Comparison of ENCODE assay signal across 8 cellular contexts in the genomic region with DNA sequence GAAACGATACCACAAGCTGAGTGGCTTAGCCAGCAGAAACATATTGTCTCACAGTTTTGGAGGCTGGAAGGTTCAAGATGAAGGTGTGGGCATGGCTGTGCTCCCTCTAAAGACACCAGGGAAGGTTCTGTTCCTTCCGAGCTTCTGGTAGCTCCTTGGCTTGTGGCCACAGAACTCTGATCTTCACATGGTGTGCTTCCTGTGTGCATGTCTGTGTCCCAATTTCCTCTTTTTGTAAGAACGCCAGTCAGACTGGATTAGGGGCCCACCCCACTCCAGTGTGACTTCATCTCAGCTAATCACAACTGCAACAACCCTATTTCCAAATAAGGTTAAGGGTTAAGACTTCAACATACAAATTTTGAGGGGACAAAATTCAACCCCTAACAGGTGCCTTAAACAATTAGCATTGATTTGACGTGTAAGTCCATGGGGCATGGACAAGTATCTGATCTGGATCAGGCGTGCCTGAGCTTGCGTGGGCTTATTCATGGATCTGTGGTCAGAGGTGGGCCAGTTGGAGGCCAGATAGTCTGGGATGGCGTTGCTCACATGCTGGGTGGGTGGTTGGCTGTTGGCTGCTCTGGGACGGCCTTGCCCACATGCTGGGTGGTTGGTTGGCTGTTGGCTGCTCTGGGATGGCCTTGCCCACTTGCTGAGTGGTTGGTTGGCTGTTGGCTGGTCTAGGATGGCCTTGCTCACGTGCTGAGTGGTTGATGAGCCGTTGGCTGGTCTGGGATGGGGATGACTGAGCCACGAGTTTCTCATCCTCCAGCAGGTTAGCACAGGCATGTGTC.
DNase-seq lines count a peak whose midpoint lies in the region; ATAC-seq and TF ChIP-seq lines count a peak whose summit lies in the region.

No MANE protein-coding gene starts in this region.

- no peak overlapping the region for H2BK5ac ChIP-seq in IMR-90 (ENCODE audit: low read depth, low read length, poor library complexity, severe bottlenecking)

- H2BK15ac ChIP-seq in IMR-90 (ENCODE audit: low read depth, low read length), result no peak overlapping the region

- H3K36me3 ChIP-seq in IMR-90 (ENCODE audit: control insufficient read depth, insufficient read depth, low read length), result peaks cover 37% of the 10 kb centered on the region

- no peak for TF ChIP-seq CTCF in IMR-90 (conservative IDR thresholded peaks at IDR 0.05; ENCODE audit: low read depth, low read length)

- peak overlapping the region; percentile 99 for H3K4me3 Mint-ChIP-seq in activated T-helper 17 cell treated with anti-CD3 and anti-CD28 coated beads, Interleukin-2, amount 50 U/mL, for 72 hours

- in situ Hi-C loops in IMR-90 (cut with MboI; ENCODE audit: low sequenced_read_pairs), result no loop called here

- no peaks in the 10 kb centered on the region for H4K20me1 ChIP-seq in IMR-90 (ENCODE audit: insufficient read depth, low read length)

- no peak overlapping the region for H2AFZ ChIP-seq in IMR-90 (replicated peaks; ENCODE audit: low read length, poor library complexity)

- intact Hi-C loops in IMR-90 (cut with micrococcal nuclease) (no loop called here), right cardiac atrium (cut with DNase I) (no loop called here)

- H3K4me1 ChIP-seq in IMR-90 (ENCODE audit: control insufficient read depth, insufficient read depth, low read length), result no peaks in the 10 kb centered on the region
- peaks cover 4% of the 10 kb centered on the region for H3K4me1 ChIP-seq in right cardiac atrium (ENCODE audit: control insufficient read depth, insufficient read depth, low read length)

- ATAC-seq in IMR-90 (ENCODE audit: low read depth), result no peak
- ATAC-seq in activated T-helper 17 cell treated with anti-CD3 and anti-CD28 coated beads, Interleukin-2, amount 50 U/mL, for 72 hours (replicated peaks), result peak; percentile 3
- peak; percentile 37 to 59 for ATAC-seq in right cardiac atrium
- ATAC-seq in HG03095 (IDR thresholded peaks at IDR 0.05; ENCODE audit: unreplicated experiment), result no peak
- ATAC-seq in GM18861 (IDR thresholded peaks at IDR 0.05; ENCODE audit: unreplicated experiment), result no peak

- H3K36me3 Mint-ChIP-seq in activated T-helper 17 cell treated with anti-CD3 and anti-CD28 coated beads, Interleukin-2, amount 50 U/mL, for 72 hours (ENCODE audit: low read depth), result peaks cover 98% of the 10 kb centered on the region

- H3K9me3 ChIP-seq in IMR-90 (ENCODE audit: control insufficient read depth, insufficient read depth, low read length) (no peaks in the 10 kb centered on the region), right cardiac atrium (ENCODE audit: control insufficient read depth, low read length) (no peaks in the 10 kb centered on the region)

- no peak overlapping the region for H2AK5ac ChIP-seq in IMR-90 (ENCODE audit: low read depth, low read length)

- H4K8ac ChIP-seq in IMR-90 (ENCODE audit: low read depth in 2 of 2, low read length in 2 of 2), result no peak overlapping the region

- no peak overlapping the region for H3K27ac ChIP-seq in IMR-90 (ENCODE audit: insufficient read depth, low read length)
- peak overlapping the region; percentile 31 for H3K27ac ChIP-seq in right cardiac atrium (ENCODE audit: low read length)
- H3K27ac ChIP-seq in substantia nigra (ENCODE audit: low read depth, low read length, poor library complexity, severe bottlenecking), result peak overlapping the region; percentile 72

- peaks cover 25% of the 10 kb centered on the region for H3K9me1 ChIP-seq in IMR-90 (ENCODE audit: insufficient read depth, low read length)

- no peak overlapping the region for H3K9ac ChIP-seq in IMR-90 (ENCODE audit: low read depth, low read length)

- no peak overlapping the region for H3K18ac ChIP-seq in IMR-90 (ENCODE audit: low read depth, low read length)

- no peak overlapping the region for H3K14ac ChIP-seq in IMR-90 (replicated peaks; ENCODE audit: low read depth, low read length)

- no peak overlapping the region for H2BK120ac ChIP-seq in IMR-90 (ENCODE audit: low read depth, low read length)

- H4K91ac ChIP-seq in IMR-90 (ENCODE audit: insufficient read depth, low read depth, low read length), result peak overlapping the region; percentile 18; the same call in 1 of the 2 replicates

- H3K9me3 Mint-ChIP-seq in activated T-helper 17 cell treated with anti-CD3 and anti-CD28 coated beads, Interleukin-2, amount 50 U/mL, for 72 hours, result no peaks in the 10 kb centered on the region

- no peaks in the 10 kb centered on the region for H3K27me3 Mint-ChIP-seq in activated T-helper 17 cell treated with anti-CD3 and anti-CD28 coated beads, Interleukin-2, amount 50 U/mL, for 72 hours

- H3K27me3 ChIP-seq in IMR-90 (ENCODE audit: control insufficient read depth, insufficient read depth, low read length), result no peaks in the 10 kb centered on the region
- no peaks in the 10 kb centered on the region for H3K27me3 ChIP-seq in right cardiac atrium (ENCODE audit: control insufficient read depth, insufficient read depth)

- no peak overlapping the region for H4K5ac ChIP-seq in IMR-90 (ENCODE audit: low read depth, low read length)

- CTCF ChIA-PET in IMR-90 (lab: Yijun Ruan, JAX), result no interaction called here

- no peak for DNase-seq in IMR-90
- peak; percentile 52 to 72 (median 57) for DNase-seq in right cardiac atrium
- DNase-seq in substantia nigra (lab: John Stamatoyannopoulos, UW), result peak in 18 of 49 donors; percentile 12 to 62 (median 38)
- no peak for DNase-seq in HK-2 (ENCODE audit: unreplicated experiment)
- DNase-seq in activated effector memory CD4-positive, alpha-beta T cell treated with Interleukin-2 at 50 U/mL for 16 hours, result no peak

- no peak overlapping the region for H3K56ac ChIP-seq in IMR-90 (ENCODE audit: extremely low read depth, insufficient read depth, low read length)

- dilution Hi-C loops in IMR-90 (cut with HindIII; ENCODE audit: low sequenced_read_pairs, unreplicated experiment), result no loop called here

- POLR2A ChIA-PET in IMR-90 (lab: Charles Lee; ENCODE audit: unreplicated experiment), result no interaction called here

- 100% methylated on average over 1 of the region's 11 CpGs; no CpG with 5 or more reads in 1 of the 2 experiments for WGBS in IMR-90 (ENCODE audit: extremely low coverage in 2 of 2, insufficient read length in 1 of 2), 2 experiments
- WGBS in right cardiac atrium, result 71% methylated on average over 11 of the region's 11 CpGs

- peaks cover 67% of the 10 kb centered on the region for H3K4me1 Mint-ChIP-seq in activated T-helper 17 cell treated with anti-CD3 and anti-CD28 coated beads, Interleukin-2, amount 50 U/mL, for 72 hours

- TF ChIP-seq POLR2A in IMR-90 (IDR thresholded peaks at IDR 0.05; ENCODE audit: low read depth, low read length), result no peak

- no peak overlapping the region for H2BK20ac ChIP-seq in IMR-90 (ENCODE audit: low read depth, low read length)

- H3K4ac ChIP-seq in IMR-90 (ENCODE audit: low read depth, low read length), result no peak overlapping the region; the same call in 1 of the 2 replicates

- peak overlapping the region; percentile 93 for H3K27ac Mint-ChIP-seq in activated T-helper 17 cell treated with anti-CD3 and anti-CD28 coated beads, Interleukin-2, amount 50 U/mL, for 72 hours

- no TSS peak for BruUV-seq in IMR-90 (replicated peaks; lab: Mats Ljungman, UMichigan)

- H3K4me3 ChIP-seq in IMR-90 (ENCODE audit: insufficient read depth, low read depth, low read length), result no peak overlapping the region
- no peak overlapping the region for H3K4me3 ChIP-seq in right cardiac atrium (ENCODE audit: low read length)

- peaks cover 19 to 32% of the 10 kb centered on the region in 2 experiments; a peak in 3 of 4 replicates for H3K79me1 ChIP-seq in IMR-90 (ENCODE audit: low read depth in 1 of 2, low read length in 2 of 2)

- H2AK9ac ChIP-seq in IMR-90 (replicated peaks; ENCODE audit: low read depth, low read length, poor library complexity), result no peak overlapping the region

- no peak overlapping the region for H3K23ac ChIP-seq in IMR-90 (ENCODE audit: low read depth, low read length)

- no peak overlapping the region for H3K4me2 ChIP-seq in IMR-90 (ENCODE audit: low read depth, low read length)

- no peak for TF ChIP-seq RAD21 in IMR-90 (IDR thresholded peaks at IDR 0.05; ENCODE audit: low read length)

TF ChIP-seq in IMR-90, 13 proteins besides CTCF, POLR2A, EP300 and RAD21:
- TF ChIP-seq CHD1 (IDR thresholded peaks at IDR 0.05; ENCODE audit: low read depth, low read length) (no peak), MAZ (IDR thresholded peaks at IDR 0.05; ENCODE audit: borderline replicate concordance, low read depth, low read length) (no peak), NFE2L2 (IDR thresholded peaks at IDR 0.05; ENCODE audit: low read depth, low read length) (no peak), USF2 (IDR thresholded peaks at IDR 0.05; ENCODE audit: low read depth, low read length) (no peak), MAFK (IDR thresholded peaks at IDR 0.05; ENCODE audit: low read depth, low read length) (no peak), MXI1 (IDR thresholded peaks at IDR 0.05; ENCODE audit: borderline replicate concordance, low read depth, low read length) (no peak), BHLHE40 (IDR thresholded peaks at IDR 0.05; ENCODE audit: low read depth, low read length) (no peak), CEBPB (IDR thresholded peaks at IDR 0.05; ENCODE audit: low read depth, low read length) (no peak), FOS (IDR thresholded peaks at IDR 0.05; ENCODE audit: low read depth, low read length) (no peak), SMC3 (IDR thresholded peaks at IDR 0.05; ENCODE audit: low read depth, low read length) (no peak), RFX5 (IDR thresholded peaks at IDR 0.05; ENCODE audit: low read depth, low read length) (no peak), RCOR1 (IDR thresholded peaks at IDR 0.05; ENCODE audit: insufficient replicate concordance, low read length) (no peak)
- TF ChIP-seq, protein P1, sequence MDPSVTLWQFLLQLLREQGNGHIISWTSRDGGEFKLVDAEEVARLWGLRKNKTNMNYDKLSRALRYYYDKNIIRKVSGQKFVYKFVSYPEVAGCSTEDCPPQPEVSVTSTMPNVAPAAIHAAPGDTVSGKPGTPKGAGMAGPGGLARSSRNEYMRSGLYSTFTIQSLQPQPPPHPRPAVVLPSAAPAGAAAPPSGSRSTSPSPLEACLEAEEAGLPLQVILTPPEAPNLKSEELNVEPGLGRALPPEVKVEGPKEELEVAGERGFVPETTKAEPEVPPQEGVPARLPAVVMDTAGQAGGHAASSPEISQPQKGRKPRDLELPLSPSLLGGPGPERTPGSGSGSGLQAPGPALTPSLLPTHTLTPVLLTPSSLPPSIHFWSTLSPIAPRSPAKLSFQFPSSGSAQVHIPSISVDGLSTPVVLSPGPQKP (IDR thresholded peaks at IDR 0.05; ENCODE audit: borderline replicate concordance, low read depth, low read length), result no peak

Comparison
In these comparisons a context has a peak if more than half of its experiments do, and no peak if none do; other contexts are left out.
1. ATAC-seq: peak in activated T-helper 17 cell treated with anti-CD3 and anti-CD28 coated beads, Interleukin-2, amount 50 U/mL, for 72 hours (single experiment) and right cardiac atrium (2 of 2); none in IMR-90 (single experiment), HG03095 (single experiment) and GM18861 (single experiment).
2. DNase-seq: peak in right cardiac atrium (3 of 3); none in IMR-90 (single experiment), HK-2 (single experiment) and activated effector memory CD4-positive, alpha-beta T cell treated with Interleukin-2 at 50 U/mL for 16 hours (single experiment).